ENCODE assay signal across 1 cellular context in genomic region chr22:22647952-22648351, GRCh38.
TF ChIP-seq lines count a peak whose summit lies in the region.

No MANE protein-coding gene starts in this region.

TF ChIP-seq in HepG2, 621 proteins besides CTCF, POLR2A, EP300 and RAD21:
- 0 out of 2 replicates have a peak, but pooled peaks have one; percentile 8 for TF ChIP-seq STAG1 (CRISPR knock-in tag; IDR thresholded peaks at IDR 0.05)
